ENCODE assay signal across 9 cellular contexts in genomic region chr17:32822996-32823395, GRCh38.
DNase-seq lines count a peak whose midpoint lies in the region; ATAC-seq and TF ChIP-seq lines count a peak whose summit lies in the region.
"Had no signal": no experiment of that assay in that cellular context is flagged by ENCODE, and none has a peak within 500 bp of the region (broad histone marks: within the 10 kb centered on the region; RNA-seq: fewer than 3 reads in every experiment).

No MANE protein-coding gene starts in this region.

- in situ Hi-C loops in astrocyte of the cerebellum (cut with HindIII; ENCODE audit: low sequenced_read_pairs): no loop called here

- peak overlapping the region; percentile 30 for H3K4me3 ChIP-seq in astrocyte of the cerebellum (ENCODE audit: low read depth, low read length)
- peak overlapping the region; percentile 28 for H3K4me3 ChIP-seq in iPS-15b (ENCODE audit: low read depth, low read length)

- no peaks in the 10 kb centered on the region for H3K4me1 ChIP-seq in iPS-15b (ENCODE audit: control insufficient read depth, insufficient read depth, low read length)

- peak overlapping the region; percentile 44 for H3K4me3 Mint-ChIP-seq in stimulated activated memory B cell treated with anti-CD40 and anti-IgM and Interleukin-4, amounts not matched to agents 10 μg/mL and 1 μg/mL and 100 μg/mL, for 72 hours
- H3K4me3 Mint-ChIP-seq: stimulated activated naive CD8-positive, alpha-beta T cell treated with anti-CD3 and anti-CD28 coated beads, Interleukin-15, Interleukin-2, amounts not matched to agents 100 ng/mL and 50 ng/mL, for 24 hours had no signal

- H3K9me3 Mint-ChIP-seq in stimulated activated memory B cell treated with anti-CD40 and anti-IgM and Interleukin-4, amounts not matched to agents 10 μg/mL and 1 μg/mL and 100 μg/mL, for 72 hours: no peaks in the 10 kb centered on the region
- H3K9me3 Mint-ChIP-seq: stimulated activated naive CD8-positive, alpha-beta T cell treated with anti-CD3 and anti-CD28 coated beads, Interleukin-15, Interleukin-2, amounts not matched to agents 100 ng/mL and 50 ng/mL, for 24 hours had no signal

- no peak for TF ChIP-seq CTCF in astrocyte of the cerebellum (IDR thresholded peaks at IDR 0.05; ENCODE audit: low read depth, low read length, missing control alignments)

- no peaks in the 10 kb centered on the region for H3K36me3 Mint-ChIP-seq in stimulated activated memory B cell treated with anti-CD40 and anti-IgM and Interleukin-4, amounts not matched to agents 10 μg/mL and 1 μg/mL and 100 μg/mL, for 72 hours

- H3K27me3 Mint-ChIP-seq in stimulated activated memory B cell treated with anti-CD40 and anti-IgM and Interleukin-4, amounts not matched to agents 10 μg/mL and 1 μg/mL and 100 μg/mL, for 72 hours: no peaks in the 10 kb centered on the region

- peak; percentile 48 for ATAC-seq in stimulated activated memory B cell treated with anti-CD40 and anti-IgM and Interleukin-4, amounts not matched to agents 10 μg/mL and 1 μg/mL and 100 μg/mL, for 72 hours
- no peak for ATAC-seq in GM18909 (IDR thresholded peaks at IDR 0.05; ENCODE audit: poor library complexity, unreplicated experiment)
- no peak for ATAC-seq in GM18498 (IDR thresholded peaks at IDR 0.05; ENCODE audit: unreplicated experiment)

- no peak overlapping the region for H3K27ac Mint-ChIP-seq in stimulated activated memory B cell treated with anti-CD40 and anti-IgM and Interleukin-4, amounts not matched to agents 10 μg/mL and 1 μg/mL and 100 μg/mL, for 72 hours
- H3K27ac Mint-ChIP-seq: stimulated activated naive CD8-positive, alpha-beta T cell treated with anti-CD3 and anti-CD28 coated beads, Interleukin-15, Interleukin-2, amounts not matched to agents 100 ng/mL and 50 ng/mL, for 24 hours had no signal

- H3K9me3 ChIP-seq in iPS-15b (ENCODE audit: control insufficient read depth, insufficient read depth, low read length): no peaks in the 10 kb centered on the region

- no peak overlapping the region for H3K9ac ChIP-seq in iPS-15b (ENCODE audit: low read depth, low read length)

- H3K4me1 Mint-ChIP-seq in stimulated activated memory B cell treated with anti-CD40 and anti-IgM and Interleukin-4, amounts not matched to agents 10 μg/mL and 1 μg/mL and 100 μg/mL, for 72 hours: peaks cover 22% of the 10 kb centered on the region

- peak; percentile 40 for DNase-seq in DMS 273 (lab: John Stamatoyannopoulos, UW; ENCODE audit: unreplicated experiment)
- DNase-seq in DMS 273 treated with DMSO at 0.1 percent for 48 hours (lab: John Stamatoyannopoulos, UW): no peak
- no peak for DNase-seq in astrocyte of the cerebellum (ENCODE audit: low read depth)
- no peak for DNase-seq in SHP77 treated with DMSO at 0.1 percent for 48 hours (lab: John Stamatoyannopoulos, UW)

- H3K27me3 ChIP-seq in iPS-15b (ENCODE audit: control insufficient read depth, insufficient read depth, low read length): no peaks in the 10 kb centered on the region

- no peaks in the 10 kb centered on the region for H3K36me3 ChIP-seq in iPS-15b (ENCODE audit: control insufficient read depth, insufficient read depth, low read length)
